ENCODE assay signal across 8 cellular contexts in the genomic region with DNA sequence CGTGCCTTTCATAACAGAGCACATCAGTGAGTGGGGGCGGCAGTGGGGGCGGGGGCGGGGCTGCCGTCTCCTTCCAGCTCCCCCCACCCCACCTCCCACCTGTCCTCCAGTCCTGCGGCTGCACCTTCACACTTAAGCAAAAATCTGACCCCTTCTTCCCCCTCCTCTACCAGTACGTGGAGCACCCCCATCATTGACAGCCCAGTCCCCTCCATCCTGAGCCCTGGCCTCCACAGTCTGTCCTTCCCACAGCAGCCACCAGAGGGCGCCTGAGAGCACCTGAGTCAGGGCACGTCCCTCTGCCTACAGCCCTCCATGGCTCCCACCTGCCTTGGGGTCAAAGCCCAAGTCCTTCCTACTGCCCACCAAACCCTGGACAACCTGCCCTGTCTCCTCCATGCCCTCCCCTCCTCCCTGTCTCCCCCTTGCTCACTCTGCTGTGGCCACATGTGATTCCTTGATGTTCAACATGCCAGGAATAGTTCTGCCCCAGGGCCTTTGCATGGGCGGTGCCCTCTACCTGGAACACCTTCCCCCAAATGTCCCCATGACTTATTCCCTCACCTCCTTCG. TPM values are rescaled to one million over a fixed set of nuclear protein-coding genes. Genes with fewer than 3 reads are reported as not detected.
DNase-seq lines count a peak whose midpoint lies in the region; ATAC-seq lines count a peak whose summit lies in the region.

No MANE protein-coding gene starts in this region.

- ATAC-seq in left ventricle myocardium superior (peak; percentile 62), GM19397 (IDR thresholded peaks at IDR 0.05; ENCODE audit: unreplicated experiment) (no peak)

- peaks cover 6% of the 10 kb centered on the region for H3K36me3 Mint-ChIP-seq in activated T-helper 2 cell treated with anti-CD3 and anti-CD28 coated beads, Interferon-gamma antibody, Interleukin-2, Interleukin-4, amounts not matched to agents 10 μg/mL and 5 μg/mL and 100 μg/mL, durations not matched to agents 14 hours and 24 hours and 36 hours (ENCODE audit: low read depth)

- H3K4me3 Mint-ChIP-seq in activated T-helper 2 cell treated with anti-CD3 and anti-CD28 coated beads, Interferon-gamma antibody, Interleukin-2, Interleukin-4, amounts not matched to agents 10 μg/mL and 5 μg/mL and 100 μg/mL, durations not matched to agents 14 hours and 24 hours and 36 hours (ENCODE audit: low read depth), result no peak overlapping the region

- H3K27me3 Mint-ChIP-seq in activated T-helper 2 cell treated with anti-CD3 and anti-CD28 coated beads, Interferon-gamma antibody, Interleukin-2, Interleukin-4, amounts not matched to agents 10 μg/mL and 5 μg/mL and 100 μg/mL, durations not matched to agents 14 hours and 24 hours and 36 hours (ENCODE audit: low read depth), result no peaks in the 10 kb centered on the region

- H3K9me3 Mint-ChIP-seq in activated T-helper 2 cell treated with anti-CD3 and anti-CD28 coated beads, Interferon-gamma antibody, Interleukin-2, Interleukin-4, amounts not matched to agents 10 μg/mL and 5 μg/mL and 100 μg/mL, durations not matched to agents 14 hours and 24 hours and 36 hours, result no peaks in the 10 kb centered on the region

- H3K27ac Mint-ChIP-seq in activated T-helper 2 cell treated with anti-CD3 and anti-CD28 coated beads, Interferon-gamma antibody, Interleukin-2, Interleukin-4, amounts not matched to agents 10 μg/mL and 5 μg/mL and 100 μg/mL, durations not matched to agents 14 hours and 24 hours and 36 hours, result peak overlapping the region; percentile 56

- H3K4me1 Mint-ChIP-seq in activated T-helper 2 cell treated with anti-CD3 and anti-CD28 coated beads, Interferon-gamma antibody, Interleukin-2, Interleukin-4, amounts not matched to agents 10 μg/mL and 5 μg/mL and 100 μg/mL, durations not matched to agents 14 hours and 24 hours and 36 hours (ENCODE audit: low read depth), result peaks cover 2% of the 10 kb centered on the region

- DNase-seq in NCI-H2081 (lab: John Stamatoyannopoulos, UW), result peak; percentile 25
- no peak for DNase-seq in NCI-H2081 treated with DMSO at 0.1 percent for 48 hours (lab: John Stamatoyannopoulos, UW)
- peak; percentile 72 for DNase-seq in RPMI8226
- peak; percentile 53 for DNase-seq in activated T-helper 2 cell treated with anti-CD3 and anti-CD28 coated beads, Interferon-gamma antibody, Interleukin-2, Interleukin-4, amounts not matched to agents 10 μg/mL and 5 μg/mL and 100 μg/mL, durations not matched to agents 14 hours and 24 hours and 36 hours (ENCODE audit: low spot score)
- peak; percentile 72 for DNase-seq in left ventricle myocardium superior
- peak; percentile 35 to 62 for DNase-seq in stimulated activated CD4-positive, alpha-beta T cell treated with anti-CD3 and anti-CD28 coated beads, Interleukin-15, amount 100 ng/mL, for 1 hour (ENCODE audit: low read depth in 1 of 2, low spot score in 1 of 2)
- DNase-seq in hepatic stellate cell (ENCODE audit: low spot score), result no peak

- intact Hi-C loops in activated T-helper 2 cell treated with anti-CD3 and anti-CD28 coated beads, Interferon-gamma antibody, Interleukin-2, Interleukin-4, amounts not matched to agents 10 μg/mL and 5 μg/mL and 100 μg/mL, durations not matched to agents 14 hours and 24 hours and 36 hours (cut with micrococcal nuclease), result no loop called here
- intact Hi-C loops in left ventricle myocardium superior (cut with micrococcal nuclease), result no loop called here

RNA-seq across cellular contexts. Expression of a gene that starts 4.0 kb away (rescaled TPM):
- total RNA-seq in activated T-helper 2 cell treated with anti-CD3 and anti-CD28 coated beads, Interferon-gamma antibody, Interleukin-2, Interleukin-4, amounts not matched to agents 10 μg/mL and 5 μg/mL and 100 μg/mL, durations not matched to agents 14 hours and 24 hours and 36 hours, result 47.0 and 55.4 TPM in 2 replicates
- 0.92 TPM for total RNA-seq in left ventricle myocardium superior

RNA-seq across cellular contexts. Expression of a gene that starts 13.5 kb away (rescaled TPM):
- total RNA-seq in activated T-helper 2 cell treated with anti-CD3 and anti-CD28 coated beads, Interferon-gamma antibody, Interleukin-2, Interleukin-4, amounts not matched to agents 10 μg/mL and 5 μg/mL and 100 μg/mL, durations not matched to agents 14 hours and 24 hours and 36 hours, result 29.7 and 30.8 TPM in 2 replicates
- 8.3 TPM for total RNA-seq in left ventricle myocardium superior

RNA-seq across cellular contexts. Expression of a gene that starts 45.7 kb away (rescaled TPM):
- total RNA-seq in activated T-helper 2 cell treated with anti-CD3 and anti-CD28 coated beads, Interferon-gamma antibody, Interleukin-2, Interleukin-4, amounts not matched to agents 10 μg/mL and 5 μg/mL and 100 μg/mL, durations not matched to agents 14 hours and 24 hours and 36 hours, result 0.46 and 1.2 TPM in 2 replicates
- total RNA-seq in left ventricle myocardium superior, result not detected

RNA-seq across cellular contexts. Expression of a gene that starts 50.9 kb away (rescaled TPM):
- total RNA-seq in activated T-helper 2 cell treated with anti-CD3 and anti-CD28 coated beads, Interferon-gamma antibody, Interleukin-2, Interleukin-4, amounts not matched to agents 10 μg/mL and 5 μg/mL and 100 μg/mL, durations not matched to agents 14 hours and 24 hours and 36 hours, result 0.30 and 0.50 TPM in 2 replicates
- total RNA-seq in left ventricle myocardium superior, result 0.42 TPM

RNA-seq across cellular contexts. Expression of a gene that starts 51.0 kb away (rescaled TPM):
- 34.6 and 42.4 TPM in 2 replicates for total RNA-seq in activated T-helper 2 cell treated with anti-CD3 and anti-CD28 coated beads, Interferon-gamma antibody, Interleukin-2, Interleukin-4, amounts not matched to agents 10 μg/mL and 5 μg/mL and 100 μg/mL, durations not matched to agents 14 hours and 24 hours and 36 hours
- 9.3 TPM for total RNA-seq in left ventricle myocardium superior

Comparison
In these comparisons a context has a peak if more than half of its experiments do, and no peak if none do; other contexts are left out.
1. DNase-seq: peak in NCI-H2081 (2 of 2), RPMI8226 (single experiment), activated T-helper 2 cell treated with anti-CD3 and anti-CD28 coated beads, Interferon-gamma antibody, Interleukin-2, Interleukin-4, amounts not matched to agents 10 μg/mL and 5 μg/mL and 100 μg/mL, durations not matched to agents 14 hours and 24 hours and 36 hours (single experiment), left ventricle myocardium superior (single experiment) and stimulated activated CD4-positive, alpha-beta T cell treated with anti-CD3 and anti-CD28 coated beads, Interleukin-15, amount 100 ng/mL, for 1 hour (2 of 2); none in NCI-H2081 treated with DMSO at 0.1 percent for 48 hours (single experiment) and hepatic stellate cell (single experiment).
2. RNA of a gene that starts 4.0 kb away (total RNA-seq): 47.0 to 55.4 TPM in activated T-helper 2 cell treated with anti-CD3 and anti-CD28 coated beads, Interferon-gamma antibody, Interleukin-2, Interleukin-4, amounts not matched to agents 10 μg/mL and 5 μg/mL and 100 μg/mL, durations not matched to agents 14 hours and 24 hours and 36 hours; 0.92 TPM in left ventricle myocardium superior (single experiment); every median in the first group is over 10 times any median in the second.